Comparison of ENCODE assay signal across 28 cellular contexts in genomic region chr7:146670532-146670931, GRCh38.
"Had no signal": no experiment of that assay in that cellular context is flagged by ENCODE, and none has a peak within 500 bp of the region (broad histone marks: within the 10 kb centered on the region; RNA-seq: fewer than 3 reads in every experiment).

No MANE protein-coding gene starts in this region.

- H3K4me3 Mint-ChIP-seq: activated CD4-positive, alpha-beta memory T cell treated with anti-CD3 and anti-CD28 coated beads for 36 hours; activated naive CD4-positive, alpha-beta T cell treated with anti-CD3 and anti-CD28 coated beads, Interleukin-2, amount 10 ng/mL, durations not matched to agents 7 days and 5 days; activated naive CD8-positive, alpha-beta T cell; activated naive CD8-positive, alpha-beta T cell treated with anti-CD3 and anti-CD28 coated beads, Interleukin-2, amount 50 U/mL, for 24 hours; brain had no signal

- H3K27me3 Mint-ChIP-seq: activated CD4-positive, alpha-beta memory T cell treated with anti-CD3 and anti-CD28 coated beads for 36 hours; activated naive CD4-positive, alpha-beta T cell treated with anti-CD3 and anti-CD28 coated beads, Interleukin-2, amount 10 ng/mL, durations not matched to agents 7 days and 5 days; activated naive CD8-positive, alpha-beta T cell; activated naive CD8-positive, alpha-beta T cell treated with anti-CD3 and anti-CD28 coated beads, Interleukin-2, amount 50 U/mL, for 24 hours had no signal

- ATAC-seq: activated CD4-positive, CD25-positive, alpha-beta regulatory T cell treated with anti-CD3 and anti-CD28 coated beads, Interleukin-2, amount 50 U/mL, for 24 hours; activated naive CD8-positive, alpha-beta T cell treated with anti-CD3 and anti-CD28 coated beads, Interleukin-2, amount 50 U/mL, for 24 hours; K562; Right ventricle myocardium inferior had no signal

- DNase-seq: activated CD4-positive, alpha-beta memory T cell treated with anti-CD3 and anti-CD28 coated beads for 36 hours; activated CD4-positive, alpha-beta T cell treated with anti-CD3 and anti-CD28 coated beads for 4 hours; activated CD4-positive, alpha-beta T cell treated with anti-CD3 and anti-CD28 coated beads, Interleukin-2, amount 50 U/mL, for 1 hour; activated CD8-positive, alpha-beta memory T cell treated with anti-CD3 and anti-CD28 coated beads, Interleukin-2, amount 50 U/mL, for 48 hours; activated effector memory CD4-positive, alpha-beta T cell treated with Interleukin-2 at 50 U/mL for 16 hours; activated naive CD4-positive, alpha-beta T cell treated with anti-CD3 and anti-CD28 coated beads, Interleukin-2, amount 10 ng/mL, durations not matched to agents 7 days and 5 days; activated naive CD8-positive, alpha-beta T cell treated with anti-CD3 and anti-CD28 coated beads, Interleukin-2, amount 50 U/mL, for 24 hours; activated T-cell treated with anti-CD3 and anti-CD28 coated beads, Interleukin-2, amount 50 U/mL, for 48 hours; anterior cingulate cortex; caudate nucleus; NCI-H1105; NCI-H1417 treated with DMSO at 0.1 percent for 48 hours; NCI-H187 treated with DMSO at 0.1 percent for 48 hours; NCI-H2081 treated with DMSO at 0.1 percent for 48 hours; NCI-H345; NCI-H524 treated with DMSO at 0.1 percent for 48 hours; PC-9; SIG-M5; SW 1271; T-helper 1 cell; T-helper 2 cell; T-helper 9 cell had no signal

- H3K36me3 Mint-ChIP-seq: activated CD4-positive, alpha-beta memory T cell treated with anti-CD3 and anti-CD28 coated beads for 36 hours; activated naive CD4-positive, alpha-beta T cell treated with anti-CD3 and anti-CD28 coated beads, Interleukin-2, amount 10 ng/mL, durations not matched to agents 7 days and 5 days; activated naive CD8-positive, alpha-beta T cell; brain had no signal

- H3K27ac ChIP-seq: PC-9, RWPE1 had no signal

- H3K27ac Mint-ChIP-seq: activated CD4-positive, alpha-beta memory T cell treated with anti-CD3 and anti-CD28 coated beads for 36 hours; activated naive CD4-positive, alpha-beta T cell treated with anti-CD3 and anti-CD28 coated beads, Interleukin-2, amount 10 ng/mL, durations not matched to agents 7 days and 5 days; activated naive CD8-positive, alpha-beta T cell; activated naive CD8-positive, alpha-beta T cell treated with anti-CD3 and anti-CD28 coated beads, Interleukin-2, amount 50 U/mL, for 24 hours; brain had no signal

- H3K4me1 Mint-ChIP-seq: activated naive CD4-positive, alpha-beta T cell treated with anti-CD3 and anti-CD28 coated beads, Interleukin-2, amount 10 ng/mL, durations not matched to agents 7 days and 5 days; activated naive CD8-positive, alpha-beta T cell treated with anti-CD3 and anti-CD28 coated beads, Interleukin-2, amount 50 U/mL, for 24 hours; brain had no signal

- H2AFZ ChIP-seq: PC-9 had no signal

- H3K4me3 ChIP-seq: K562, PC-9 had no signal

- H3K4me2 ChIP-seq: PC-9 had no signal
